In genomic region chr11:4464216-4465159, GRCh38 we compare ENCODE assay signal across 18 cellular contexts. TPM values are rescaled to one million over a fixed set of nuclear protein-coding genes. Genes with fewer than 3 reads are reported as not detected.
DNase-seq lines count a peak whose midpoint lies in the region; ATAC-seq and TF ChIP-seq lines count a peak whose summit lies in the region.
"Had no signal": no experiment of that assay in that cellular context is flagged by ENCODE, and none has a peak within 500 bp of the region (broad histone marks: within the 10 kb centered on the region; RNA-seq: fewer than 3 reads in every experiment).

No MANE protein-coding gene starts in this region.

- H3K36me3 Mint-ChIP-seq in activated naive CD8-positive, alpha-beta T cell treated with anti-CD3 and anti-CD28 coated beads, Interleukin-2, amount 10 ng/mL, durations not matched to agents 7 days and 5 days, result peaks cover 19% of the 10 kb centered on the region
- no peaks in the 10 kb centered on the region for H3K36me3 Mint-ChIP-seq in activated naive CD8-positive, alpha-beta T cell treated with anti-CD3 and anti-CD28 coated beads for 36 hours

- H3K36me3 ChIP-seq in RWPE2 (ENCODE audit: low read depth) (no peaks in the 10 kb centered on the region), Peyer's patch (no peaks in the 10 kb centered on the region)
- H3K36me3 ChIP-seq: ascending aorta, prostate gland, thyroid gland had no signal

- peaks cover 7% of the 10 kb centered on the region for H3K27me3 Mint-ChIP-seq in activated naive CD8-positive, alpha-beta T cell treated with anti-CD3 and anti-CD28 coated beads, Interleukin-2, amount 10 ng/mL, durations not matched to agents 7 days and 5 days
- H3K27me3 Mint-ChIP-seq in activated naive CD8-positive, alpha-beta T cell treated with anti-CD3 and anti-CD28 coated beads for 36 hours, result peaks cover 4% of the 10 kb centered on the region

- no peak overlapping the region for H3K4me3 ChIP-seq in RWPE2 (ENCODE audit: severe bottlenecking)
- no peak overlapping the region for H3K4me3 ChIP-seq in fibroblast of the aortic adventitia (ENCODE audit: low read depth, low read length)
- H3K4me3 ChIP-seq in Peyer's patch, result no peak overlapping the region
- H3K4me3 ChIP-seq: ascending aorta, PC-9, prostate gland, thyroid gland had no signal

- no peak for DNase-seq in activated naive CD8-positive, alpha-beta T cell treated with anti-CD3 and anti-CD28 coated beads, Interleukin-2, amount 10 ng/mL, durations not matched to agents 7 days and 5 days
- DNase-seq in activated naive CD8-positive, alpha-beta T cell treated with anti-CD3 and anti-CD28 coated beads for 36 hours, result no peak
- DNase-seq in RWPE2 (ENCODE audit: low spot score) (peak; percentile 69), fibroblast of the aortic adventitia (ENCODE audit: low read depth) (peak; percentile 1), Ammon's horn (ENCODE audit: low spot score) (no peak), NAMALWA (ENCODE audit: low spot score) (no peak), HT-29 (ENCODE audit: low spot score) (no peak), Peyer's patch (no peak)
- DNase-seq: activated CD4-positive, alpha-beta T cell treated with anti-CD3 and anti-CD28 coated beads for 36 hours; kidney glomerular epithelial cell; NCI-H1048; NCI-H345; PC-9; stimulated activated CD8-positive, alpha-beta memory T cell treated with anti-CD3 and anti-CD28 coated beads, Interleukin-4, amount 100 ng/mL, for 48 hours; thyroid gland had no signal

- H3K4me3 Mint-ChIP-seq in activated naive CD8-positive, alpha-beta T cell treated with anti-CD3 and anti-CD28 coated beads, Interleukin-2, amount 10 ng/mL, durations not matched to agents 7 days and 5 days, result no peak overlapping the region
- no peak overlapping the region for H3K4me3 Mint-ChIP-seq in activated naive CD8-positive, alpha-beta T cell treated with anti-CD3 and anti-CD28 coated beads for 36 hours
- H3K4me3 Mint-ChIP-seq: activated CD4-positive, alpha-beta T cell treated with anti-CD3 and anti-CD28 coated beads for 36 hours had no signal

- ATAC-seq in activated naive CD8-positive, alpha-beta T cell treated with anti-CD3 and anti-CD28 coated beads, Interleukin-2, amount 10 ng/mL, durations not matched to agents 7 days and 5 days (ENCODE audit: low read depth), result no peak
- ATAC-seq in RWPE2 (ENCODE audit: low read depth), result peak; percentile 70
- ATAC-seq: activated CD4-positive, alpha-beta T cell treated with anti-CD3 and anti-CD28 coated beads for 36 hours had no signal

- peaks cover 10% of the 10 kb centered on the region for H3K4me1 Mint-ChIP-seq in activated naive CD8-positive, alpha-beta T cell treated with anti-CD3 and anti-CD28 coated beads, Interleukin-2, amount 10 ng/mL, durations not matched to agents 7 days and 5 days
- no peaks in the 10 kb centered on the region for H3K4me1 Mint-ChIP-seq in activated naive CD8-positive, alpha-beta T cell treated with anti-CD3 and anti-CD28 coated beads for 36 hours
- H3K4me1 Mint-ChIP-seq: activated CD4-positive, alpha-beta T cell treated with anti-CD3 and anti-CD28 coated beads for 36 hours had no signal

- H3K9me3 ChIP-seq in RWPE2 (ENCODE audit: severe bottlenecking) (no peaks in the 10 kb centered on the region), Peyer's patch (no peaks in the 10 kb centered on the region)
- H3K9me3 ChIP-seq: ascending aorta, prostate gland, thyroid gland had no signal

- H3K27me3 ChIP-seq in RWPE2 (ENCODE audit: insufficient read depth, poor library complexity, severe bottlenecking) (no peaks in the 10 kb centered on the region), Peyer's patch (no peaks in the 10 kb centered on the region)
- H3K27me3 ChIP-seq: ascending aorta, thyroid gland had no signal

- POLR2A ChIA-PET in activated naive CD8-positive, alpha-beta T cell treated with anti-CD3 and anti-CD28 coated beads, Interleukin-2, amount 10 ng/mL, durations not matched to agents 7 days and 5 days (lab: Charles Lee), result no interaction called here

- peak overlapping the region; percentile 40 for H3K27ac Mint-ChIP-seq in activated naive CD8-positive, alpha-beta T cell treated with anti-CD3 and anti-CD28 coated beads, Interleukin-2, amount 10 ng/mL, durations not matched to agents 7 days and 5 days
- H3K27ac Mint-ChIP-seq in activated naive CD8-positive, alpha-beta T cell treated with anti-CD3 and anti-CD28 coated beads for 36 hours, result no peak overlapping the region
- H3K27ac Mint-ChIP-seq: activated CD4-positive, alpha-beta T cell treated with anti-CD3 and anti-CD28 coated beads for 36 hours had no signal

- peaks cover 21% of the 10 kb centered on the region for H3K9me3 Mint-ChIP-seq in activated naive CD8-positive, alpha-beta T cell treated with anti-CD3 and anti-CD28 coated beads, Interleukin-2, amount 10 ng/mL, durations not matched to agents 7 days and 5 days
- H3K9me3 Mint-ChIP-seq in activated naive CD8-positive, alpha-beta T cell treated with anti-CD3 and anti-CD28 coated beads for 36 hours, result peaks cover 8% of the 10 kb centered on the region

- H3K4me1 ChIP-seq in RWPE2 (ENCODE audit: insufficient read depth, poor library complexity, severe bottlenecking), result peaks cover 9% of the 10 kb centered on the region
- H3K4me1 ChIP-seq in Peyer's patch, result no peaks in the 10 kb centered on the region
- H3K4me1 ChIP-seq: ascending aorta, prostate gland, thyroid gland had no signal

- H3K27ac ChIP-seq in RWPE2 (ENCODE audit: poor library complexity, severe bottlenecking) (peak overlapping the region; percentile 10), Peyer's patch (no peak overlapping the region)
- H3K27ac ChIP-seq: ascending aorta, PC-9, prostate gland, thyroid gland had no signal

- no peak for TF ChIP-seq CTCF in RWPE2 (IDR thresholded peaks at IDR 0.05; ENCODE audit: poor library complexity, severe bottlenecking)
- no peak for TF ChIP-seq CTCF in fibroblast of the aortic adventitia (IDR thresholded peaks at IDR 0.05; ENCODE audit: insufficient read depth, low read length)
- no peak for TF ChIP-seq CTCF in Peyer's patch (IDR thresholded peaks at IDR 0.05)

- TF ChIP-seq POLR2A in Peyer's patch (IDR thresholded peaks at IDR 0.05), result no peak

RNA-seq across cellular contexts. Expression of gene OR52K2, which starts 15.4 kb away (rescaled TPM):
- not detected for total RNA-seq in activated naive CD8-positive, alpha-beta T cell treated with anti-CD3 and anti-CD28 coated beads, Interleukin-2, amount 10 ng/mL, durations not matched to agents 7 days and 5 days
- total RNA-seq in activated naive CD8-positive, alpha-beta T cell treated with anti-CD3 and anti-CD28 coated beads for 36 hours, result not detected
- not detected in 2 replicates for total RNA-seq in fibroblast of the aortic adventitia (ENCODE audit: low replicate concordance)
- not detected in 2 replicates for total RNA-seq in HT-29 (2014; rRNA removed; shearing (Covaris generic))
- not detected for total RNA-seq in Peyer's patch
- total RNA-seq: ascending aorta; PC-9; prostate gland; T-helper 1 cell treated with Interleukin-12 subunit alpha and Interleukin-12 subunit beta and Interleukin-4 antibody, amounts not matched to agents 30 ng/mL and 1 ng/mL, for 36 hours; thyroid gland had no signal

RNA-seq across cellular contexts. Expression of gene OR52K1, which starts 18.0 kb away (rescaled TPM):
- not detected for total RNA-seq in activated naive CD8-positive, alpha-beta T cell treated with anti-CD3 and anti-CD28 coated beads, Interleukin-2, amount 10 ng/mL, durations not matched to agents 7 days and 5 days
- total RNA-seq in activated naive CD8-positive, alpha-beta T cell treated with anti-CD3 and anti-CD28 coated beads for 36 hours, result not detected
- total RNA-seq in fibroblast of the aortic adventitia (ENCODE audit: low replicate concordance), result not detected in 2 replicates
- total RNA-seq in HT-29 (2014; rRNA removed; shearing (Covaris generic)), result not detected in 2 replicates
- not detected for total RNA-seq in Peyer's patch
- total RNA-seq: ascending aorta; PC-9; prostate gland; T-helper 1 cell treated with Interleukin-12 subunit alpha and Interleukin-12 subunit beta and Interleukin-4 antibody, amounts not matched to agents 30 ng/mL and 1 ng/mL, for 36 hours; thyroid gland had no signal

Comparison
In these comparisons a context has a peak if more than half of its experiments do, and no peak if none do; other contexts are left out.
1. DNase-seq: peak in RWPE2 (single experiment) and fibroblast of the aortic adventitia (single experiment); none in activated naive CD8-positive, alpha-beta T cell treated with anti-CD3 and anti-CD28 coated beads, Interleukin-2, amount 10 ng/mL, durations not matched to agents 7 days and 5 days (single experiment), activated naive CD8-positive, alpha-beta T cell treated with anti-CD3 and anti-CD28 coated beads for 36 hours (single experiment), Ammon's horn (single experiment), NAMALWA (single experiment), HT-29 (single experiment) and Peyer's patch (0 of 3).